In the genomic region with DNA sequence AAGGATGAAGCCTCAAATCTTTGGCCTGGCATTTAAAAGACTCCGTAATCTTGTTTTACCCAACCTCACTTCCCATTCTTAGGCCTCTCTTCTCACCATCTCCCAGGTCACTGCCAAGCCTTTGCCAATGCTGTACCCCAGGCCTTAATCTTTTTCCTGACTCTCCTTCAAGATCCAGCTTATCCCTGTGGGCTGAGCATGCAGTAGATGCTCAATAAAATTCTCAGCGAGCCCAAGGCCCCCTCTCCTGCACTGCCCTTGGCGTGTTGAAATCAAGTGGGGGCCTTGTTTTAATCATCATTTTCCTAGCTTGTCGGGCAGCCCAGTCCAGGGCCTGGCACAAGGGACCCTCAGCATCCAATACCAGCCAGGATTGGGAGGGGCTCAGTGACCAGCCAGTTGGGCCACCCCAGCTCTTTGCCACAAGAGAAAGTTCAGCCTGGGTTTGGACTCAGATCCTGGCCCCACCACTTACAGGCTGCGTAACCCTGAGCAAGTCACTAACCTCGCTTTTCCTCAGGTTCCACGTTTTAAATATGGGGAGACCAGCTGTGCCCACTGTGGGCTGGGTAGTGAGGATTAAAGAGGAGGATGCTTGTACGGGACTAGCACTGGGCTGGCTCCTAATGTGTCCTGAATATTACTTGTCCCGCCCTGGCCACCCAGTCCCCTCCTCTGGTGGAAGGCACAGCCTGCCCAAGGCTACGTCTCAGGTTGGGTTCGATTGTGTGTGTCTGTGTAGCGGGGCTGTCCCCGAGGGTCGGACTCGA, we compare ENCODE assay signal across 3 cellular contexts.
TF ChIP-seq lines count a peak whose summit lies in the region.

No MANE protein-coding gene starts in this region.

TF ChIP-seq in SK-N-SH, 30 proteins besides CTCF, POLR2A, EP300 and RAD21 (continued from another document):
- TF ChIP-seq, protein P1, sequence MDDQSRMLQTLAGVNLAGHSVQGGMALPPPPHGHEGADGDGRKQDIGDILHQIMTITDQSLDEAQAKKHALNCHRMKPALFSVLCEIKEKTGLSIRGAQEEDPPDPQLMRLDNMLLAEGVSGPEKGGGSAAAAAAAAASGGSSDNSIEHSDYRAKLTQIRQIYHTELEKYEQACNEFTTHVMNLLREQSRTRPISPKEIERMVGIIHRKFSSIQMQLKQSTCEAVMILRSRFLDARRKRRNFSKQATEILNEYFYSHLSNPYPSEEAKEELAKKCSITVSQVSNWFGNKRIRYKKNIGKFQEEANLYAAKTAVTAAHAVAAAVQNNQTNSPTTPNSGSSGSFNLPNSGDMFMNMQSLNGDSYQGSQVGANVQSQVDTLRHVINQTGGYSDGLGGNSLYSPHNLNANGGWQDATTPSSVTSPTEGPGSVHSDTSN (IDR thresholded peaks at IDR 0.05) = no peak
- TF ChIP-seq GABPA (IDR thresholded peaks at IDR 0.05; ENCODE audit: low read depth) (no peak), RCOR1 (IDR thresholded peaks at IDR 0.05; ENCODE audit: low read length) (no peak), YY1 (IDR thresholded peaks at IDR 0.05; ENCODE audit: low read depth) (no peak), SIN3A (IDR thresholded peaks at IDR 0.05; ENCODE audit: borderline replicate concordance, low read depth, low read length) (no peak), NFIC (IDR thresholded peaks at IDR 0.05; ENCODE audit: borderline replicate concordance) (no peak), MEF2A (IDR thresholded peaks at IDR 0.05; ENCODE audit: borderline replicate concordance, low read depth) (no peak), FOXJ3 (CRISPR knock-in tag; IDR thresholded peaks at IDR 0.05) (no peak), RFX5 (IDR thresholded peaks at IDR 0.05; ENCODE audit: low read length) (no peak), TAF1 (IDR thresholded peaks at IDR 0.05; ENCODE audit: borderline replicate concordance, low read depth, low read length) (no peak), EZH2phosphoT487 (IDR thresholded peaks at IDR 0.05; ENCODE audit: borderline replicate concordance, low read depth) (no peak)
- TF ChIP-seq, protein P2, sequence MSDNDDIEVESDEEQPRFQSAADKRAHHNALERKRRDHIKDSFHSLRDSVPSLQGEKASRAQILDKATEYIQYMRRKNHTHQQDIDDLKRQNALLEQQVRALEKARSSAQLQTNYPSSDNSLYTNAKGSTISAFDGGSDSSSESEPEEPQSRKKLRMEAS (IDR thresholded peaks at IDR 0.05; ENCODE audit: low read depth) = no peak
- TF ChIP-seq, protein P3, sequence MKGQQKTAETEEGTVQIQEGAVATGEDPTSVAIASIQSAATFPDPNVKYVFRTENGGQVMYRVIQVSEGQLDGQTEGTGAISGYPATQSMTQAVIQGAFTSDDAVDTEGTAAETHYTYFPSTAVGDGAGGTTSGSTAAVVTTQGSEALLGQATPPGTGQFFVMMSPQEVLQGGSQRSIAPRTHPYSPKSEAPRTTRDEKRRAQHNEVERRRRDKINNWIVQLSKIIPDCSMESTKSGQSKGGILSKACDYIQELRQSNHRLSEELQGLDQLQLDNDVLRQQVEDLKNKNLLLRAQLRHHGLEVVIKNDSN (IDR thresholded peaks at IDR 0.05; ENCODE audit: borderline replicate concordance, low read depth) = no peak
- TF ChIP-seq, protein P4, sequence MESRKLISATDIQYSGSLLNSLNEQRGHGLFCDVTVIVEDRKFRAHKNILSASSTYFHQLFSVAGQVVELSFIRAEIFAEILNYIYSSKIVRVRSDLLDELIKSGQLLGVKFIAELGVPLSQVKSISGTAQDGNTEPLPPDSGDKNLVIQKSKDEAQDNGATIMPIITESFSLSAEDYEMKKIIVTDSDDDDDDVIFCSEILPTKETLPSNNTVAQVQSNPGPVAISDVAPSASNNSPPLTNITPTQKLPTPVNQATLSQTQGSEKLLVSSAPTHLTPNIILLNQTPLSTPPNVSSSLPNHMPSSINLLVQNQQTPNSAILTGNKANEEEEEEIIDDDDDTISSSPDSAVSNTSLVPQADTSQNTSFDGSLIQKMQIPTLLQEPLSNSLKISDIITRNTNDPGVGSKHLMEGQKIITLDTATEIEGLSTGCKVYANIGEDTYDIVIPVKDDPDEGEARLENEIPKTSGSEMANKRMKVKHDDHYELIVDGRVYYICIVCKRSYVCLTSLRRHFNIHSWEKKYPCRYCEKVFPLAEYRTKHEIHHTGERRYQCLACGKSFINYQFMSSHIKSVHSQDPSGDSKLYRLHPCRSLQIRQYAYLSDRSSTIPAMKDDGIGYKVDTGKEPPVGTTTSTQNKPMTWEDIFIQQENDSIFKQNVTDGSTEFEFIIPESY (IDR thresholded peaks at IDR 0.05; ENCODE audit: borderline replicate concordance, low read depth) = no peak
- TF ChIP-seq, protein P5, sequence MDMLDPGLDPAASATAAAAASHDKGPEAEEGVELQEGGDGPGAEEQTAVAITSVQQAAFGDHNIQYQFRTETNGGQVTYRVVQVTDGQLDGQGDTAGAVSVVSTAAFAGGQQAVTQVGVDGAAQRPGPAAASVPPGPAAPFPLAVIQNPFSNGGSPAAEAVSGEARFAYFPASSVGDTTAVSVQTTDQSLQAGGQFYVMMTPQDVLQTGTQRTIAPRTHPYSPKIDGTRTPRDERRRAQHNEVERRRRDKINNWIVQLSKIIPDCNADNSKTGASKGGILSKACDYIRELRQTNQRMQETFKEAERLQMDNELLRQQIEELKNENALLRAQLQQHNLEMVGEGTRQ (IDR thresholded peaks at IDR 0.05; ENCODE audit: borderline replicate concordance, low read depth, low read length) = no peak

TF ChIP-seq in SK-N-SH treated with all-trans-retinoic acid at 6 μM for 48 hours, 23 proteins besides CTCF, POLR2A, EP300 and RAD21 (continued from another document):
- TF ChIP-seq ARNTL (CRISPR knock-in tag; IDR thresholded peaks at IDR 0.05; ENCODE audit: borderline replicate concordance, low read depth) (no peak), SNAI2 (CRISPR knock-in tag; IDR thresholded peaks at IDR 0.05) (no peak), ZNF565 (CRISPR knock-in tag; conservative IDR thresholded peaks at IDR 0.05; ENCODE audit: low read depth) (no peak), RARB (CRISPR knock-in tag; IDR thresholded peaks at IDR 0.05) (no peak), CSDC2 (CRISPR knock-in tag; IDR thresholded peaks at IDR 0.05) (no peak), ESRRG (CRISPR knock-in tag; IDR thresholded peaks at IDR 0.05) (no peak)
- TF ChIP-seq, protein P6, sequence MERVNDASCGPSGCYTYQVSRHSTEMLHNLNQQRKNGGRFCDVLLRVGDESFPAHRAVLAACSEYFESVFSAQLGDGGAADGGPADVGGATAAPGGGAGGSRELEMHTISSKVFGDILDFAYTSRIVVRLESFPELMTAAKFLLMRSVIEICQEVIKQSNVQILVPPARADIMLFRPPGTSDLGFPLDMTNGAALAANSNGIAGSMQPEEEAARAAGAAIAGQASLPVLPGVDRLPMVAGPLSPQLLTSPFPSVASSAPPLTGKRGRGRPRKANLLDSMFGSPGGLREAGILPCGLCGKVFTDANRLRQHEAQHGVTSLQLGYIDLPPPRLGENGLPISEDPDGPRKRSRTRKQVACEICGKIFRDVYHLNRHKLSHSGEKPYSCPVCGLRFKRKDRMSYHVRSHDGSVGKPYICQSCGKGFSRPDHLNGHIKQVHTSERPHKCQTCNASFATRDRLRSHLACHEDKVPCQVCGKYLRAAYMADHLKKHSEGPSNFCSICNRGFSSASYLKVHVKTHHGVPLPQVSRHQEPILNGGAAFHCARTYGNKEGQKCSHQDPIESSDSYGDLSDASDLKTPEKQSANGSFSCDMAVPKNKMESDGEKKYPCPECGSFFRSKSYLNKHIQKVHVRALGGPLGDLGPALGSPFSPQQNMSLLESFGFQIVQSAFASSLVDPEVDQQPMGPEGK (CRISPR knock-in tag; IDR thresholded peaks at IDR 0.05; ENCODE audit: borderline replicate concordance) = no peak
- TF ChIP-seq, protein P7, sequence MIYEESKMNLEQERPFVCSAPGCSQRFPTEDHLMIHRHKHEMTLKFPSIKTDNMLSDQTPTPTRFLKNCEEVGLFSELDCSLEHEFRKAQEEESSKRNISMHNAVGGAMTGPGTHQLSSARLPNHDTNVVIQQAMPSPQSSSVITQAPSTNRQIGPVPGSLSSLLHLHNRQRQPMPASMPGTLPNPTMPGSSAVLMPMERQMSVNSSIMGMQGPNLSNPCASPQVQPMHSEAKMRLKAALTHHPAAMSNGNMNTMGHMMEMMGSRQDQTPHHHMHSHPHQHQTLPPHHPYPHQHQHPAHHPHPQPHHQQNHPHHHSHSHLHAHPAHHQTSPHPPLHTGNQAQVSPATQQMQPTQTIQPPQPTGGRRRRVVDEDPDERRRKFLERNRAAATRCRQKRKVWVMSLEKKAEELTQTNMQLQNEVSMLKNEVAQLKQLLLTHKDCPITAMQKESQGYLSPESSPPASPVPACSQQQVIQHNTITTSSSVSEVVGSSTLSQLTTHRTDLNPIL (CRISPR knock-in tag; IDR thresholded peaks at IDR 0.05; ENCODE audit: low read depth) = no peak

TF ChIP-seq in HEK293T, 16 proteins besides CTCF, POLR2A, EP300 and RAD21 (continued from another document):
- TF ChIP-seq CTBP1 (IDR thresholded peaks at IDR 0.05; ENCODE audit: borderline replicate concordance) (no peak), HDGF (IDR thresholded peaks at IDR 0.05; ENCODE audit: borderline replicate concordance) (no peak)
